In the genomic region with DNA sequence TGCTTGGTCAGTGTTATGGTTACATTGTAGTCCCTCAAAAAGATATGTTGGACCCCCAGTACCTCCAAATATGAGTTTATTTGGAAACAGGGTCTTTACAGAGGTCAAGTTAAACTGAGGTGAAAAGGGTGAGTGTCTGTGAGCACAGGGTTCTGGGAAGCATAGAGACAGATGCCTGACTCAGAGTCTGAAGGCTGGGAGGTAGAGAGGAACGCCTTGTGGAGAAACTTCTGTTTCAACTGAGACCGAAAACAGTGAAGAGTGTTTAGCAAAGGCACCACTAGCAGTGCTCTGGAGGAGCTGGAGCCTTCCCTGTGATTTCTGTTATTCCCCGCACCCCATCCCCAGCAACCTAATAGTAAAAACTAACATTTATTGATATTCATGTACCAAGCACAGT, we compare ENCODE assay signal across 19 cellular contexts.
DNase-seq lines count a peak whose midpoint lies in the region; ATAC-seq and TF ChIP-seq lines count a peak whose summit lies in the region.
"Had no signal": no experiment of that assay in that cellular context is flagged by ENCODE, and none has a peak within 500 bp of the region (broad histone marks: within the 10 kb centered on the region; RNA-seq: fewer than 3 reads in every experiment).

No MANE protein-coding gene starts in this region.

- H3K4me1 ChIP-seq in DND-41 (ENCODE audit: insufficient read depth, low read length): peaks cover 51% of the 10 kb centered on the region
- H3K4me1 ChIP-seq: psoas muscle, vagina had no signal

- H3K27ac ChIP-seq in DND-41 (ENCODE audit: low read length): peak overlapping the region; percentile 26
- H3K27ac ChIP-seq: coronary artery, KMS-11, psoas muscle, vagina had no signal

- ATAC-seq in activated T-cell treated with anti-CD3 and anti-CD28 coated beads, Interleukin-2, amount 50 U/mL, for 4 hours: peak; percentile 33 to 36
- ATAC-seq in DND-41 (ENCODE audit: insufficient read depth, low read depth): no peak
- ATAC-seq in central memory CD8-positive, alpha-beta T cell (replicated peaks; ENCODE audit: extremely low read depth, poor library complexity, severe bottlenecking): no peak
- no peak for ATAC-seq in HG03432 (IDR thresholded peaks at IDR 0.05; ENCODE audit: unreplicated experiment)
- ATAC-seq: GM12878, psoas muscle had no signal

- peaks cover 4% of the 10 kb centered on the region for H3K36me3 Mint-ChIP-seq in activated T-cell treated with anti-CD3 and anti-CD28 coated beads, Interleukin-2, amount 50 U/mL, for 4 hours (ENCODE audit: insufficient read depth)
- H3K36me3 Mint-ChIP-seq in central memory CD8-positive, alpha-beta T cell (ENCODE audit: insufficient read depth): no peaks in the 10 kb centered on the region
- peaks cover 4% of the 10 kb centered on the region for H3K36me3 Mint-ChIP-seq in stimulated activated naive CD8-positive, alpha-beta T cell treated with anti-CD3 and anti-CD28 coated beads, Interleukin-15, Interleukin-2, amounts not matched to agents 100 ng/mL and 50 ng/mL, for 24 hours (ENCODE audit: low read depth)

- no peak overlapping the region for H3K9ac ChIP-seq in DND-41 (ENCODE audit: low read depth, low read length)
- H3K9ac ChIP-seq: KMS-11 had no signal

- no peak overlapping the region for H3K4me3 Mint-ChIP-seq in activated T-cell treated with anti-CD3 and anti-CD28 coated beads, Interleukin-2, amount 50 U/mL, for 4 hours
- no peak overlapping the region for H3K4me3 Mint-ChIP-seq in central memory CD8-positive, alpha-beta T cell
- no peak overlapping the region for H3K4me3 Mint-ChIP-seq in stimulated activated naive CD8-positive, alpha-beta T cell treated with anti-CD3 and anti-CD28 coated beads, Interleukin-15, Interleukin-2, amounts not matched to agents 100 ng/mL and 50 ng/mL, for 24 hours

- DNase-seq in activated T-cell treated with anti-CD3 and anti-CD28 coated beads, Interleukin-2, amount 50 U/mL, for 4 hours: no peak
- DNase-seq in activated T-cell treated with anti-CD3 and anti-CD28 coated beads for 4 hours (no peak), DND-41 (no peak), SW 1271 (lab: John Stamatoyannopoulos, UW) (no peak)
- DNase-seq in central memory CD8-positive, alpha-beta T cell (ENCODE audit: low spot score in 2 of 2): no peak
- DNase-seq: activated CD4-positive, alpha-beta T cell treated with anti-CD3 and anti-CD28 coated beads, Interleukin-2, amount 50 U/mL, for 4 hours; DMS79; HCEC 1CT; NCI-H187 treated with DMSO at 0.1 percent for 48 hours; NCI-H2227 treated with DMSO at 0.1 percent for 48 hours; NCI-H748 treated with DMSO at 0.1 percent for 48 hours; psoas muscle; SHP77 had no signal

- TF ChIP-seq CTCF in DND-41 (IDR thresholded peaks at IDR 0.05; ENCODE audit: borderline replicate concordance, extremely low read depth, low read length, poor library complexity, severe bottlenecking): no peak

- H3K79me2 ChIP-seq in DND-41 (ENCODE audit: insufficient read depth, low read length): no peaks in the 10 kb centered on the region

- no peaks in the 10 kb centered on the region for H3K9me3 ChIP-seq in DND-41 (ENCODE audit: insufficient read depth, low read length, severe bottlenecking)
- H3K9me3 ChIP-seq: psoas muscle, vagina had no signal

- no peak overlapping the region for H3K4me2 ChIP-seq in DND-41 (ENCODE audit: insufficient read depth, low read length)
- H3K4me2 ChIP-seq: KMS-11 had no signal

- peak overlapping the region; percentile 67 for H3K27ac Mint-ChIP-seq in central memory CD8-positive, alpha-beta T cell (ENCODE audit: low read depth)
- H3K27ac Mint-ChIP-seq in stimulated activated naive CD8-positive, alpha-beta T cell treated with anti-CD3 and anti-CD28 coated beads, Interleukin-15, Interleukin-2, amounts not matched to agents 100 ng/mL and 50 ng/mL, for 24 hours: peak overlapping the region; percentile 76

- H2AFZ ChIP-seq in DND-41 (ENCODE audit: low read depth, low read length): no peak overlapping the region

- H3K4me1 Mint-ChIP-seq in activated T-cell treated with anti-CD3 and anti-CD28 coated beads, Interleukin-2, amount 50 U/mL, for 4 hours (ENCODE audit: low read depth): peaks cover 72% of the 10 kb centered on the region
- peaks cover 62% of the 10 kb centered on the region for H3K4me1 Mint-ChIP-seq in central memory CD8-positive, alpha-beta T cell
- H3K4me1 Mint-ChIP-seq in stimulated activated naive CD8-positive, alpha-beta T cell treated with anti-CD3 and anti-CD28 coated beads, Interleukin-15, Interleukin-2, amounts not matched to agents 100 ng/mL and 50 ng/mL, for 24 hours (ENCODE audit: low read depth): peaks cover 78% of the 10 kb centered on the region

- H3K27me3 Mint-ChIP-seq in activated T-cell treated with anti-CD3 and anti-CD28 coated beads, Interleukin-2, amount 50 U/mL, for 4 hours (ENCODE audit: low read depth): no peaks in the 10 kb centered on the region
- no peaks in the 10 kb centered on the region for H3K27me3 Mint-ChIP-seq in central memory CD8-positive, alpha-beta T cell
- no peaks in the 10 kb centered on the region for H3K27me3 Mint-ChIP-seq in stimulated activated naive CD8-positive, alpha-beta T cell treated with anti-CD3 and anti-CD28 coated beads, Interleukin-15, Interleukin-2, amounts not matched to agents 100 ng/mL and 50 ng/mL, for 24 hours

- no peaks in the 10 kb centered on the region for H3K27me3 ChIP-seq in DND-41 (ENCODE audit: insufficient read depth, low read length, poor library complexity)
- H3K27me3 ChIP-seq: vagina had no signal

- no peaks in the 10 kb centered on the region for H4K20me1 ChIP-seq in DND-41 (ENCODE audit: insufficient read depth, low read length)

- no peak overlapping the region for H3K4me3 ChIP-seq in DND-41 (ENCODE audit: low read depth in 1 of 2, low read length in 2 of 2)
- H3K4me3 ChIP-seq: coronary artery, GM12878, psoas muscle, vagina had no signal

- no peaks in the 10 kb centered on the region for H3K36me3 ChIP-seq in DND-41 (ENCODE audit: insufficient read depth, low read length)
- H3K36me3 ChIP-seq: vagina had no signal

- no peaks in the 10 kb centered on the region for H3K9me3 Mint-ChIP-seq in activated T-cell treated with anti-CD3 and anti-CD28 coated beads, Interleukin-2, amount 50 U/mL, for 4 hours
- H3K9me3 Mint-ChIP-seq in central memory CD8-positive, alpha-beta T cell: no peaks in the 10 kb centered on the region
- no peaks in the 10 kb centered on the region for H3K9me3 Mint-ChIP-seq in stimulated activated naive CD8-positive, alpha-beta T cell treated with anti-CD3 and anti-CD28 coated beads, Interleukin-15, Interleukin-2, amounts not matched to agents 100 ng/mL and 50 ng/mL, for 24 hours

Comparison
In these comparisons a context has a peak if more than half of its experiments do, and no peak if none do; other contexts are left out.
1. ATAC-seq: peak in activated T-cell treated with anti-CD3 and anti-CD28 coated beads, Interleukin-2, amount 50 U/mL, for 4 hours (2 of 2); none in DND-41 (single experiment), central memory CD8-positive, alpha-beta T cell (single experiment) and HG03432 (single experiment).